Comparison of ENCODE assay signal across 8 cellular contexts in the genomic region with DNA sequence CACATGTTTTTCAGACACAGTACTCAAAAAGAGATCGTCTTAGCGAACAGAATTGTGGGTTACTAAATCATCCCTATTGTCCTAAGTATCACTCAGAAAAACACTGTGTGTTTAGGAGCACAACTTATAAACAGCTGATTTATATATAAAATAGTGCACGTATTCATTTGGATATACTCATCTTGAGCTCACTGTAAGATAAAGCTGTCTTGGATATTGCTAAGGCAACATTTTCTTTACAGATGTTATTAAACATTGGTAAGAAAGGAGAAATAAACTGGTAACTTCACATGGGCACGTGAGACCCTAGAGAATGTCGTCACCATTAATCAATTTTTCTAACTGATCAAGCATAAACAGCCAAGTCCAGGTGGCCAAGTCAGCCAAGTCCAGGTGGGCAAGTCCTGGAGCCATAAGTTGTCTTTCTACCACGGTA. TPM values are rescaled to one million over a fixed set of nuclear protein-coding genes. Genes with fewer than 3 reads are reported as not detected.
DNase-seq lines count a peak whose midpoint lies in the region; ATAC-seq, FAIRE-seq and TF ChIP-seq lines count a peak whose summit lies in the region.

No MANE protein-coding gene starts in this region.

- H3K27me3 ChIP-seq in BLaER1 (peaks cover 50% of the 10 kb centered on the region), transverse colon (peaks cover 3% of the 10 kb centered on the region)

- peaks cover 31% of the 10 kb centered on the region for H3K4me1 ChIP-seq in BLaER1
- H3K4me1 ChIP-seq in transverse colon: peaks cover 4 to 61% (median 28%) of the 10 kb centered on the region in 4 donors

- H3K27ac Mint-ChIP-seq in activated T-helper 2 cell treated with anti-CD3 and anti-CD28 coated beads, Interferon-gamma antibody, Interleukin-2, Interleukin-4, amounts not matched to agents 10 μg/mL and 5 μg/mL and 100 μg/mL, durations not matched to agents 14 hours and 24 hours and 36 hours: no peak overlapping the region

- TF ChIP-seq POLR2A in transverse colon (IDR thresholded peaks at IDR 0.05): no peak

- no peak for DNase-seq in HFF-Myc (ENCODE audit: extremely low read depth, low read depth)
- no peak for DNase-seq in activated T-helper 2 cell treated with anti-CD3 and anti-CD28 coated beads, Interferon-gamma antibody, Interleukin-2, Interleukin-4, amounts not matched to agents 10 μg/mL and 5 μg/mL and 100 μg/mL, durations not matched to agents 14 hours and 24 hours and 36 hours (ENCODE audit: low spot score)
- DNase-seq in kidney tubule cell (ENCODE audit: low spot score): peak; percentile 17
- DNase-seq in transverse colon: no peak
- no peak for DNase-seq in GM19239 (ENCODE audit: insufficient read length, low spot score)
- no peak for DNase-seq in posterior cingulate gyrus

- in situ Hi-C loops in transverse colon (cut with MboI; ENCODE audit: low pct_ligation_motif_present in 1 of 4, low pct_unique_long_range_greater_than_20kb in 1 of 4, low sequenced_read_pairs in 3 of 4): loop anchor here in 1 of 4 donors (25.0 kb wide), 1 partner anchor 277 kb away; no protein-coding TSS in a partner anchor

- H3K4me3 Mint-ChIP-seq in activated T-helper 2 cell treated with anti-CD3 and anti-CD28 coated beads, Interferon-gamma antibody, Interleukin-2, Interleukin-4, amounts not matched to agents 10 μg/mL and 5 μg/mL and 100 μg/mL, durations not matched to agents 14 hours and 24 hours and 36 hours (ENCODE audit: low read depth): peak overlapping the region; percentile 63

- peak overlapping the region; percentile 88 for H3K4me2 ChIP-seq in BLaER1

- peaks cover 52% of the 10 kb centered on the region for H4K20me1 ChIP-seq in BLaER1

- peaks cover 14% of the 10 kb centered on the region for H3K4me1 Mint-ChIP-seq in activated T-helper 2 cell treated with anti-CD3 and anti-CD28 coated beads, Interferon-gamma antibody, Interleukin-2, Interleukin-4, amounts not matched to agents 10 μg/mL and 5 μg/mL and 100 μg/mL, durations not matched to agents 14 hours and 24 hours and 36 hours (ENCODE audit: low read depth)

- H3K36me3 ChIP-seq in BLaER1: no peaks in the 10 kb centered on the region
- H3K36me3 ChIP-seq in transverse colon: no peaks in the 10 kb centered on the region

- H3K9ac ChIP-seq in BLaER1: peak overlapping the region; percentile 84

- FAIRE-seq in GM19239 (lab: Jason Lieb, UNC): no peak

- no peaks in the 10 kb centered on the region for H3K36me3 Mint-ChIP-seq in activated T-helper 2 cell treated with anti-CD3 and anti-CD28 coated beads, Interferon-gamma antibody, Interleukin-2, Interleukin-4, amounts not matched to agents 10 μg/mL and 5 μg/mL and 100 μg/mL, durations not matched to agents 14 hours and 24 hours and 36 hours (ENCODE audit: low read depth)

- peak overlapping the region; percentile 98 for H3K4me3 ChIP-seq in BLaER1
- peak overlapping the region; percentile 83 for H3K4me3 ChIP-seq in HFF-Myc (replicated peaks; ENCODE audit: low read depth, low read length)
- H3K4me3 ChIP-seq in transverse colon: peak overlapping the region; percentile 9 to 94 (median 84)

- peak overlapping the region; percentile 79 for H3K27ac ChIP-seq in BLaER1
- peak overlapping the region; percentile 90 to 95 (median 92) for H3K27ac ChIP-seq in transverse colon

- WGBS in transverse colon (ENCODE audit: low coverage in 1 of 2), 2 donors: 3 to 9% methylated on average over 4 to 6 of the region's 6 CpGs

- H3K9me3 ChIP-seq in BLaER1: no peaks in the 10 kb centered on the region
- no peaks in the 10 kb centered on the region for H3K9me3 ChIP-seq in transverse colon

- TF ChIP-seq CTCF in HFF-Myc (IDR thresholded peaks at IDR 0.05; ENCODE audit: low read depth, low read length, missing control alignments): no peak
- TF ChIP-seq CTCF in transverse colon (IDR thresholded peaks at IDR 0.05): no peak

- intact Hi-C loops in activated T-helper 2 cell treated with anti-CD3 and anti-CD28 coated beads, Interferon-gamma antibody, Interleukin-2, Interleukin-4, amounts not matched to agents 10 μg/mL and 5 μg/mL and 100 μg/mL, durations not matched to agents 14 hours and 24 hours and 36 hours (cut with micrococcal nuclease): no loop called here
- intact Hi-C loops in transverse colon (cut with DNase I; ENCODE audit: low total_unique reads) (no loop called here), posterior cingulate gyrus (cut with DNase I) (no loop called here)

- no peaks in the 10 kb centered on the region for H3K9me3 Mint-ChIP-seq in activated T-helper 2 cell treated with anti-CD3 and anti-CD28 coated beads, Interferon-gamma antibody, Interleukin-2, Interleukin-4, amounts not matched to agents 10 μg/mL and 5 μg/mL and 100 μg/mL, durations not matched to agents 14 hours and 24 hours and 36 hours

- peaks cover 61% of the 10 kb centered on the region for H3K27me3 Mint-ChIP-seq in activated T-helper 2 cell treated with anti-CD3 and anti-CD28 coated beads, Interferon-gamma antibody, Interleukin-2, Interleukin-4, amounts not matched to agents 10 μg/mL and 5 μg/mL and 100 μg/mL, durations not matched to agents 14 hours and 24 hours and 36 hours (ENCODE audit: low read depth)

- no peak for TF ChIP-seq EP300 in transverse colon (IDR thresholded peaks at IDR 0.05; ENCODE audit: low read depth)

- ATAC-seq in GM21360 (IDR thresholded peaks at IDR 0.05; ENCODE audit: unreplicated experiment): no peak

RNA-seq across cellular contexts. Expression of gene PAWR, which starts 1.7 kb away (rescaled TPM):
- total RNA-seq in activated T-helper 2 cell treated with anti-CD3 and anti-CD28 coated beads, Interferon-gamma antibody, Interleukin-2, Interleukin-4, amounts not matched to agents 10 μg/mL and 5 μg/mL and 100 μg/mL, durations not matched to agents 14 hours and 24 hours and 36 hours: 2.8 and 4.1 TPM in 2 replicates
- total RNA-seq in transverse colon: 100 to 1,000 TPM in 2 of 4 donors, 10 to 100 TPM in 2; 82.3 to 188 (median 115) TPM

Comparison
In these comparisons a context has a peak if more than half of its experiments do, and no peak if none do; other contexts are left out.
1. RNA of gene PAWR, which starts 1.7 kb away (total RNA-seq): 82.3 to 188 TPM in transverse colon; 2.8 to 4.1 TPM in activated T-helper 2 cell treated with anti-CD3 and anti-CD28 coated beads, Interferon-gamma antibody, Interleukin-2, Interleukin-4, amounts not matched to agents 10 μg/mL and 5 μg/mL and 100 μg/mL, durations not matched to agents 14 hours and 24 hours and 36 hours; every median in the first group is over 10 times any median in the second.
2. Peak in every context shown above with its lines, with median percentiles within 50 percentile points of each other: H3K4me3 ChIP-seq.